9 cellular contexts compared by ENCODE assay signal in genomic region chr16:84603115-84603816, GRCh38.
DNase-seq lines count a peak whose midpoint lies in the region; ATAC-seq and TF ChIP-seq lines count a peak whose summit lies in the region.
"Had no signal": no experiment of that assay in that cellular context is flagged by ENCODE, and none has a peak within 500 bp of the region (broad histone marks: within the 10 kb centered on the region; RNA-seq: fewer than 3 reads in every experiment).

No MANE protein-coding gene starts in this region.

- peak overlapping the region; percentile 88 for H3K27ac ChIP-seq in OCI-LY3 (ENCODE audit: low read length)
- H3K27ac ChIP-seq: VCaP had no signal

- no peak overlapping the region for H3K4me3 ChIP-seq in OCI-LY3 (ENCODE audit: low read length)

- no peak for TF ChIP-seq CTCF in OCI-LY3 (IDR thresholded peaks at IDR 0.05; ENCODE audit: low read depth, low read length)

- H3K27me3 ChIP-seq in OCI-LY3 (ENCODE audit: low read depth, low read length): no peaks in the 10 kb centered on the region

- no peak overlapping the region for H2AFZ ChIP-seq in OCI-LY3 (ENCODE audit: low read depth, low read length)

- peaks cover 82% of the 10 kb centered on the region for H3K79me2 ChIP-seq in OCI-LY3 (ENCODE audit: low read length)

- H3K4me1 ChIP-seq in OCI-LY3 (ENCODE audit: low read length): peaks cover 91% of the 10 kb centered on the region

- peaks cover 49% of the 10 kb centered on the region for H3K36me3 ChIP-seq in OCI-LY3 (replicated peaks; ENCODE audit: low read depth, low read length)

- H4K20me1 ChIP-seq in OCI-LY3 (ENCODE audit: insufficient read depth, low read length): peaks cover 29% of the 10 kb centered on the region

- DNase-seq in GM04504 (ENCODE audit: low read depth) (peak; percentile 97), anterior cingulate cortex (lab: John Stamatoyannopoulos, UW) (peak in 47 of 58 donors; percentile 13 to 83 (median 53)), islet precursor cell (peak; percentile 63), smooth muscle cell of the brain vasculature (ENCODE audit: low read depth, low spot score) (peak; percentile 83), ecto neural progenitor cell (ENCODE audit: low spot score) (no peak), NCI-H187 (lab: John Stamatoyannopoulos, UW) (no peak)

- ATAC-seq in HG03108 (IDR thresholded peaks at IDR 0.05; ENCODE audit: unreplicated experiment): no peak

- peaks cover 14% of the 10 kb centered on the region for H3K9me3 ChIP-seq in OCI-LY3 (ENCODE audit: insufficient read depth, low read length)

- H3K9ac ChIP-seq in OCI-LY3 (ENCODE audit: low read length): no peak overlapping the region

- H3K4me2 ChIP-seq in OCI-LY3 (ENCODE audit: low read length): peak overlapping the region; percentile 4

Comparison
In these comparisons a context has a peak if more than half of its experiments do, and no peak if none do; other contexts are left out.
1. DNase-seq: peak in GM04504 (single experiment), anterior cingulate cortex (47 of 58), islet precursor cell (single experiment) and smooth muscle cell of the brain vasculature (single experiment); none in ecto neural progenitor cell (single experiment) and NCI-H187 (0 of 2).